Comparison of ENCODE assay signal across 19 cellular contexts in genomic region chr1:19089524-19089923, GRCh38.
DNase-seq lines count a peak whose midpoint lies in the region; ATAC-seq, FAIRE-seq and TF ChIP-seq lines count a peak whose summit lies in the region.
"Had no signal": no experiment of that assay in that cellular context is flagged by ENCODE, and none has a peak within 500 bp of the region (broad histone marks: within the 10 kb centered on the region; RNA-seq: fewer than 3 reads in every experiment).

No MANE protein-coding gene starts in this region.

- peak overlapping the region; percentile 11 for H3K27ac Mint-ChIP-seq in activated CD4-positive, alpha-beta memory T cell treated with anti-CD3 and anti-CD28 coated beads for 36 hours
- H3K27ac Mint-ChIP-seq in activated CD4-positive, alpha-beta memory T cell treated with anti-CD3 and anti-CD28 coated beads, Interleukin-2, amount 10 ng/mL, durations not matched to agents 7 days and 5 days: no peak overlapping the region
- H3K27ac Mint-ChIP-seq: B cell had no signal

- no peak overlapping the region for H3K4me3 Mint-ChIP-seq in activated CD4-positive, alpha-beta memory T cell treated with anti-CD3 and anti-CD28 coated beads for 36 hours
- no peak overlapping the region for H3K4me3 Mint-ChIP-seq in activated CD4-positive, alpha-beta memory T cell treated with anti-CD3 and anti-CD28 coated beads, Interleukin-2, amount 10 ng/mL, durations not matched to agents 7 days and 5 days
- H3K4me3 Mint-ChIP-seq: B cell had no signal

- peaks cover 29% of the 10 kb centered on the region for H3K4me1 Mint-ChIP-seq in activated CD4-positive, alpha-beta memory T cell treated with anti-CD3 and anti-CD28 coated beads for 36 hours (ENCODE audit: low read depth)
- peaks cover 19% of the 10 kb centered on the region for H3K4me1 Mint-ChIP-seq in activated CD4-positive, alpha-beta memory T cell treated with anti-CD3 and anti-CD28 coated beads, Interleukin-2, amount 10 ng/mL, durations not matched to agents 7 days and 5 days

- H4K20me1 ChIP-seq in OCI-LY3 (ENCODE audit: insufficient read depth, low read length) (peaks cover 21% of the 10 kb centered on the region), K562 (replicated peaks; ENCODE audit: control insufficient read depth, insufficient read depth, low read length) (no peaks in the 10 kb centered on the region; the same call in 1 of the 2 replicates)

- ATAC-seq in K562: no peak
- ATAC-seq: Right ventricle myocardium inferior had no signal

- POLR2A ChIA-PET in activated CD4-positive, alpha-beta memory T cell treated with anti-CD3 and anti-CD28 coated beads for 36 hours (lab: Charles Lee): no interaction called here
- POLR2A ChIA-PET in activated CD4-positive, alpha-beta memory T cell treated with anti-CD3 and anti-CD28 coated beads, Interleukin-2, amount 10 ng/mL, durations not matched to agents 7 days and 5 days (lab: Charles Lee): interaction anchor here (0.9 to 1.1 kb wide), 3 partner anchors 14 to 183 kb away, joined by 3 to 5 read pairs (median 3); no protein-coding TSS in a partner anchor
- POLR2A ChIA-PET in K562 (lab: Yijun Ruan, JAX): interaction anchor here (0.9 to 2.5 kb wide), 6 partner anchors 9 to 59 kb away, joined by 3 to 13 read pairs (median 6); no protein-coding TSS in a partner anchor

- in situ Hi-C loops in K562 (cut with MboI): no loop called here

- TF ChIP-seq POLR2A in K562 (conservative IDR thresholded peaks at IDR 0.05) (no peak), suprapubic skin (IDR thresholded peaks at IDR 0.05) (no peak)

- WGBS in K562 (ENCODE audit: insufficient coverage, low coverage, missing lambda C conversion rate): 85% methylated on average over 4 of the region's 4 CpGs
- WGBS in suprapubic skin: 77% methylated on average over 4 of the region's 4 CpGs

- H3K27me3 ChIP-seq in OCI-LY3 (ENCODE audit: low read depth, low read length): no peaks in the 10 kb centered on the region
- H3K27me3 ChIP-seq in K562 (ENCODE audit: control insufficient read depth in 2 of 2, insufficient read depth in 2 of 2, low read length in 2 of 2): no peaks in the 10 kb centered on the region
- no peaks in the 10 kb centered on the region for H3K27me3 ChIP-seq in suprapubic skin

- no TSS peak for BruUV-seq in K562 (replicated peaks; lab: Mats Ljungman, UMichigan)

- H2AFZ ChIP-seq in OCI-LY3 (ENCODE audit: low read depth, low read length): no peak overlapping the region
- no peak overlapping the region for H2AFZ ChIP-seq in K562 (ENCODE audit: low read depth, low read length)
- H2AFZ ChIP-seq: GM23248 had no signal

- no peak for FAIRE-seq in K562 (lab: Jason Lieb, UNC)
- FAIRE-seq: RCC 7860 had no signal

- TF ChIP-seq RAD21 in K562 (CRISPR knock-in tag; conservative IDR thresholded peaks at IDR 0.05 in 1 of 2, IDR thresholded peaks at IDR 0.05 in 1 of 2): no peak

- no peaks in the 10 kb centered on the region for H3K79me2 ChIP-seq in OCI-LY3 (ENCODE audit: low read length)
- H3K79me2 ChIP-seq in K562 (ENCODE audit: control insufficient read depth, insufficient read depth, low read length): no peaks in the 10 kb centered on the region

- H3K4me1 ChIP-seq in OCI-LY3 (ENCODE audit: low read length): peaks cover 36% of the 10 kb centered on the region
- H3K4me1 ChIP-seq in K562 (replicated peaks in 1 of 2; ENCODE audit: control insufficient read depth in 2 of 2, insufficient read depth in 2 of 2, low read length in 2 of 2): no peaks in the 10 kb centered on the region
- H3K4me1 ChIP-seq in suprapubic skin: peaks cover 25% of the 10 kb centered on the region
- H3K4me1 ChIP-seq: HAP-1 had no signal

- H3K27ac ChIP-seq in OCI-LY3 (ENCODE audit: low read length) (no peak overlapping the region), K562 (ENCODE audit: extremely low read depth, low read depth, low read length) (no peak overlapping the region), suprapubic skin (peak overlapping the region; percentile 31)
- H3K27ac ChIP-seq: GM23248 had no signal

- DNase-seq in activated CD4-positive, alpha-beta memory T cell treated with anti-CD3 and anti-CD28 coated beads for 36 hours: no peak
- no peak for DNase-seq in activated CD4-positive, alpha-beta memory T cell treated with anti-CD3 and anti-CD28 coated beads, Interleukin-2, amount 10 ng/mL, durations not matched to agents 7 days and 5 days
- no peak for DNase-seq in K562 (ENCODE audit: extremely low read depth in 1 of 4, low spot score in 3 of 4)
- DNase-seq in suprapubic skin (ENCODE audit: low spot score in 2 of 2): no peak
- DNase-seq in posterior cingulate gyrus: no peak
- no peak for DNase-seq in NCI-H1092 (lab: John Stamatoyannopoulos, UW)
- DNase-seq: DMS 273 treated with DMSO at 0.1 percent for 48 hours, GF-D8, GM23248, NCI-H146, NCI-H2029 treated with DMSO at 0.1 percent for 48 hours, NCI-H2171 treated with DMSO at 0.1 percent for 48 hours, NCI-H446, NCI-H526 treated with DMSO at 0.1 percent for 48 hours had no signal

- TF ChIP-seq CTCF in OCI-LY3 (IDR thresholded peaks at IDR 0.05; ENCODE audit: low read depth, low read length) (no peak), K562 (IDR thresholded peaks at IDR 0.05 in 2 of 3, conservative IDR thresholded peaks at IDR 0.05 in 1 of 3; ENCODE audit: insufficient read depth in 2 of 3, low read depth in 1 of 3, low read length in 3 of 3) (no peak), suprapubic skin (IDR thresholded peaks at IDR 0.05) (no peak)

- H3K9me3 ChIP-seq in OCI-LY3 (ENCODE audit: insufficient read depth, low read length): no peaks in the 10 kb centered on the region
- no peaks in the 10 kb centered on the region for H3K9me3 ChIP-seq in K562 (replicated peaks; ENCODE audit: control insufficient read depth, insufficient read depth, low read depth, low read length)
- no peaks in the 10 kb centered on the region for H3K9me3 ChIP-seq in suprapubic skin
- H3K9me3 ChIP-seq: HAP-1 had no signal

- no peak for TF ChIP-seq EP300 in K562 (IDR thresholded peaks at IDR 0.05; ENCODE audit: low read length)
- TF ChIP-seq EP300 in suprapubic skin (IDR thresholded peaks at IDR 0.05): no peak

- H3K4me3 ChIP-seq in OCI-LY3 (ENCODE audit: low read length) (no peak overlapping the region), K562 (no peak overlapping the region), suprapubic skin (no peak overlapping the region)
- H3K4me3 ChIP-seq: GM23248, HAP-1 had no signal

- H3K27me3 Mint-ChIP-seq in activated CD4-positive, alpha-beta memory T cell treated with anti-CD3 and anti-CD28 coated beads for 36 hours: no peaks in the 10 kb centered on the region
- H3K27me3 Mint-ChIP-seq in activated CD4-positive, alpha-beta memory T cell treated with anti-CD3 and anti-CD28 coated beads, Interleukin-2, amount 10 ng/mL, durations not matched to agents 7 days and 5 days: no peaks in the 10 kb centered on the region
- H3K27me3 Mint-ChIP-seq: B cell had no signal

- H3K36me3 Mint-ChIP-seq in activated CD4-positive, alpha-beta memory T cell treated with anti-CD3 and anti-CD28 coated beads for 36 hours: peaks cover 67% of the 10 kb centered on the region
- H3K36me3 Mint-ChIP-seq in activated CD4-positive, alpha-beta memory T cell treated with anti-CD3 and anti-CD28 coated beads, Interleukin-2, amount 10 ng/mL, durations not matched to agents 7 days and 5 days (ENCODE audit: low read depth): peaks cover 84% of the 10 kb centered on the region

- H3K4me2 ChIP-seq in OCI-LY3 (ENCODE audit: low read length) (peak overlapping the region; percentile 40), K562 (ENCODE audit: insufficient read depth, low read length) (no peak overlapping the region)

- H3K9ac ChIP-seq in OCI-LY3 (ENCODE audit: low read length) (no peak overlapping the region), K562 (ENCODE audit: insufficient read depth in 1 of 2, low read depth in 2 of 2, low read length in 2 of 2) (no peak overlapping the region)
- H3K9ac ChIP-seq: GM23248 had no signal

- H3K36me3 ChIP-seq in OCI-LY3 (replicated peaks; ENCODE audit: low read depth, low read length) (peaks cover 80% of the 10 kb centered on the region), K562 (ENCODE audit: control insufficient read depth, insufficient read depth, low read length) (peaks cover 97% of the 10 kb centered on the region), suprapubic skin (peaks cover 97% of the 10 kb centered on the region)

- CTCF ChIA-PET in activated CD4-positive, alpha-beta memory T cell treated with anti-CD3 and anti-CD28 coated beads for 36 hours (lab: Charles Lee): interaction anchor here (1.1 to 3.4 kb wide), 7 partner anchors 13 to 206 kb away, joined by 3 to 21 read pairs (median 8); no protein-coding TSS in a partner anchor
- CTCF ChIA-PET in activated CD4-positive, alpha-beta memory T cell treated with anti-CD3 and anti-CD28 coated beads, Interleukin-2, amount 10 ng/mL, durations not matched to agents 7 days and 5 days (lab: Charles Lee): interaction anchor here (0.6 to 2.2 kb wide), 2 partner anchors 13 to 16 kb away, joined by 3 to 6 read pairs; no protein-coding TSS in a partner anchor
- CTCF ChIA-PET in K562 (lab: Yijun Ruan, JAX; ENCODE audit: low intra/inter-chr PET ratio): no interaction called here

- H3K9me3 Mint-ChIP-seq in activated CD4-positive, alpha-beta memory T cell treated with anti-CD3 and anti-CD28 coated beads for 36 hours: no peaks in the 10 kb centered on the region
- H3K9me3 Mint-ChIP-seq in activated CD4-positive, alpha-beta memory T cell treated with anti-CD3 and anti-CD28 coated beads, Interleukin-2, amount 10 ng/mL, durations not matched to agents 7 days and 5 days: no peaks in the 10 kb centered on the region

- H3K9me1 ChIP-seq in K562 (ENCODE audit: control insufficient read depth, insufficient read depth, low read length): no peaks in the 10 kb centered on the region

- intact Hi-C loops in activated CD4-positive, alpha-beta memory T cell treated with anti-CD3 and anti-CD28 coated beads for 36 hours (cut with micrococcal nuclease): loop anchor here (5.0 kb wide), 1 partner anchor 182 kb away; no protein-coding TSS in a partner anchor
- intact Hi-C loops in K562 (cut with micrococcal nuclease): no loop called here
- intact Hi-C loops in posterior cingulate gyrus (cut with DNase I): no loop called here

TF ChIP-seq in K562, 482 proteins besides CTCF, POLR2A, EP300 and RAD21:
- TF ChIP-seq ATF7 (IDR thresholded peaks at IDR 0.05): no peak
- TF ChIP-seq RBM22 (IDR thresholded peaks at IDR 0.05; ENCODE audit: low read depth, low read length, poor library complexity, severe bottlenecking): peak; percentile 26
- TF ChIP-seq MEIS2 (IDR thresholded peaks at IDR 0.05; ENCODE audit: partially characterized antibody): peak; percentile 21
- no peak for TF ChIP-seq SMARCE1 (IDR thresholded peaks at IDR 0.05)
TF ChIP-seq in K562: peak in this region for 2.
